Comparison of ENCODE assay signal across 13 cellular contexts in the genomic region with DNA sequence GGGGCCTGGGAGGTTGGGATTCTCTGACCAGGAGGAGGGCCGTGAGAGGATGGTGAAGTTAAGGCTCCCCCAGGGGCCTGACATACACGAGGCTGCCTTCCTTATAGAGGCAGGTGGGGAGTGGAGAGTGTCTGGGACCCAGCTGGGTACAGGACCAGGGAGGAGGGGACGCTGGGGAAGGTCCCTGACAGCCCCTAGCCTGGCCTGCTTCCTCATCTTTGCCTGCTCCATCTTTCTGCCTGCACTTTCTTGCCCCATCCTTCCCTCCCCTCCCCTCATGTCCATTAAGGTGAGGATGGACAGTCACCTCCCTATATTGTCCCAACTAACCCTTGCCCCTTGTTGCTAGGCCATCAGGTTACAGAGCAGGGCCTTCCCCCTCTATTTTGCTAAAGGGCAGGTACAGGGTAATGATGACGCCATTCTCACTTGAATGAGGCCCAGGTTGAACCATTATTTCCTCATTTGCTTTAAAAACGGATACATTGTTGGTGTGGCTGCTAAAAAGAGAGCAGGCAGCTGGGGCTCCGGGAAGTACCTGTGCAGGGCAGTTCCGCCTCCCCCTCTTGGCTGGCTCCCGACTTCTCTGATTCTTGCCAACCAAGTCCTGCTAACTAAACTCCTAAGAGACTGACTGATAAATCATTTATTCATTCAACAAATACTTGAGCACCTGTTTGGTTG. TPM values are rescaled to one million over a fixed set of nuclear protein-coding genes. Genes with fewer than 3 reads are reported as not detected.
DNase-seq lines count a peak whose midpoint lies in the region; ATAC-seq and TF ChIP-seq lines count a peak whose summit lies in the region.
"Had no signal": no experiment of that assay in that cellular context is flagged by ENCODE, and none has a peak within 500 bp of the region (broad histone marks: within the 10 kb centered on the region; RNA-seq: fewer than 3 reads in every experiment).

No MANE protein-coding gene starts in this region.

- H3K9me3 Mint-ChIP-seq in activated naive CD4-positive, alpha-beta T cell treated with anti-CD3 and anti-CD28 coated beads, Interleukin-2, amount 10 ng/mL, durations not matched to agents 7 days and 5 days: no peaks in the 10 kb centered on the region

- no peaks in the 10 kb centered on the region for H3K27me3 ChIP-seq in upper lobe of left lung

- WGBS in upper lobe of left lung, 2 donors: 50 to 62% methylated on average over 8 of the region's 8 CpGs
- WGBS in lower leg skin, 2 donors: 49 to 61% methylated on average over 8 of the region's 8 CpGs

- H3K4me1 ChIP-seq in upper lobe of left lung: peaks cover 34 to 67% (median 50%) of the 10 kb centered on the region in 4 donors

- TF ChIP-seq CTCF in epithelial cell of esophagus (IDR thresholded peaks at IDR 0.05; ENCODE audit: insufficient read depth, low read depth, low read length, missing control alignments): no peak
- no peak for TF ChIP-seq CTCF in upper lobe of left lung (IDR thresholded peaks at IDR 0.05)
- TF ChIP-seq CTCF in lower leg skin (IDR thresholded peaks at IDR 0.05): no peak

- H3K27me3 Mint-ChIP-seq in activated naive CD4-positive, alpha-beta T cell treated with anti-CD3 and anti-CD28 coated beads, Interleukin-2, amount 10 ng/mL, durations not matched to agents 7 days and 5 days: peaks cover 18% of the 10 kb centered on the region

- CTCF ChIA-PET in activated naive CD4-positive, alpha-beta T cell treated with anti-CD3 and anti-CD28 coated beads, Interleukin-2, amount 10 ng/mL, durations not matched to agents 7 days and 5 days (lab: Charles Lee): interaction anchor here (0.9 to 1.6 kb wide), 2 partner anchors 26 to 62 kb away, joined by 3 read pairs; no protein-coding TSS in a partner anchor

- TF ChIP-seq POLR2A in upper lobe of left lung (IDR thresholded peaks at IDR 0.05) (no peak), lower leg skin (IDR thresholded peaks at IDR 0.05) (no peak)

- intact Hi-C loops in lower leg skin (cut with DNase I; ENCODE audit: low total_unique reads): no loop called here

- no peak overlapping the region for H3K4me3 Mint-ChIP-seq in activated naive CD4-positive, alpha-beta T cell treated with anti-CD3 and anti-CD28 coated beads, Interleukin-2, amount 10 ng/mL, durations not matched to agents 7 days and 5 days

- peaks cover 4% of the 10 kb centered on the region for H3K36me3 Mint-ChIP-seq in activated naive CD4-positive, alpha-beta T cell treated with anti-CD3 and anti-CD28 coated beads, Interleukin-2, amount 10 ng/mL, durations not matched to agents 7 days and 5 days

- no peak overlapping the region for H3K4me3 ChIP-seq in epithelial cell of esophagus (ENCODE audit: low read length)
- no peak overlapping the region for H3K4me3 ChIP-seq in upper lobe of left lung
- no peak overlapping the region for H3K4me3 ChIP-seq in lower leg skin (ENCODE audit: low read depth, poor library complexity, severe bottlenecking)

- no peak for DNase-seq in activated naive CD4-positive, alpha-beta T cell treated with anti-CD3 and anti-CD28 coated beads, Interleukin-2, amount 10 ng/mL, durations not matched to agents 7 days and 5 days
- DNase-seq in activated naive CD4-positive, alpha-beta T cell treated with Interleukin-2 at 50 U/mL for 16 hours: no peak
- peak; percentile 33 for DNase-seq in epithelial cell of esophagus (ENCODE audit: low read depth)
- peak in 1 of 2 donors; percentile 83 for DNase-seq in upper lobe of left lung
- no peak for DNase-seq in lower leg skin (ENCODE audit: low spot score in 2 of 2)
- DNase-seq in NCI-H226: no peak
- DNase-seq: IMR-90, NCI-H446 treated with DMSO at 0.1 percent for 48 hours had no signal

- peak overlapping the region; percentile 62 for H3K27ac Mint-ChIP-seq in activated naive CD4-positive, alpha-beta T cell treated with anti-CD3 and anti-CD28 coated beads, Interleukin-2, amount 10 ng/mL, durations not matched to agents 7 days and 5 days

- ATAC-seq in HG03108 (IDR thresholded peaks at IDR 0.05; ENCODE audit: unreplicated experiment) (peak; percentile 44), upper lobe of left lung (ENCODE audit: low FRiP score in 2 of 2) (no peak), GM19395 (IDR thresholded peaks at IDR 0.05; ENCODE audit: unreplicated experiment) (no peak)

- H3K27ac ChIP-seq in upper lobe of left lung: peak overlapping the region in 3 of 4 donors; percentile 3 to 73 (median 53)

- no peak for TF ChIP-seq EP300 in upper lobe of left lung (IDR thresholded peaks at IDR 0.05)

- H3K4me1 Mint-ChIP-seq in activated naive CD4-positive, alpha-beta T cell treated with anti-CD3 and anti-CD28 coated beads, Interleukin-2, amount 10 ng/mL, durations not matched to agents 7 days and 5 days: peaks cover 26% of the 10 kb centered on the region

- H3K36me3 ChIP-seq in upper lobe of left lung: no peaks in the 10 kb centered on the region

- no peaks in the 10 kb centered on the region for H3K9me3 ChIP-seq in upper lobe of left lung

RNA-seq across cellular contexts. Expression of a gene that starts 1.3 kb away (rescaled TPM):
- total RNA-seq in upper lobe of left lung: 1 to 10 TPM in 1 of 6 donors, under 1 TPM in 2, not detected in 3; 0.46 to 1.1 (median 0.54) TPM
- 1 to 10 TPM in 1 of 4 donors, under 1 TPM in 3; 0.42 to 1.6 (median 0.62) TPM for total RNA-seq in lower leg skin
- total RNA-seq: glomerular endothelial cell, IMR-90, mononuclear cell, subcutaneous adipose tissue had no signal

RNA-seq across cellular contexts. Expression of a gene that starts 16.9 kb away (rescaled TPM):
- total RNA-seq in upper lobe of left lung: 10 to 100 TPM; 10.8 to 65.0 (median 33.8) TPM
- total RNA-seq in lower leg skin: 1 to 10 TPM; 1.5 to 2.7 (median 1.7) TPM
- total RNA-seq: IMR-90 had no signal

RNA-seq across cellular contexts. Expression of a gene that starts 18.9 kb away (rescaled TPM):
- total RNA-seq in upper lobe of left lung: 100 to 1,000 TPM in 5 of 6 donors, 10 to 100 TPM in 1; 51.4 to 216 (median 195) TPM
- 10 to 100 TPM; 31.6 to 44.8 (median 39.0) TPM for total RNA-seq in lower leg skin
- total RNA-seq: IMR-90 had no signal

RNA-seq across cellular contexts. Expression of a gene that starts 20.9 kb away (rescaled TPM):
- 100 to 1,000 TPM; 110 to 265 (median 179) TPM for total RNA-seq in upper lobe of left lung
- total RNA-seq in lower leg skin: 100 to 1,000 TPM in 3 of 4 donors, 10 to 100 TPM in 1; 97.9 to 169 (median 144) TPM

RNA-seq across cellular contexts. Expression of a gene that starts 39.4 kb away (rescaled TPM):
- total RNA-seq in upper lobe of left lung: 10 to 100 TPM in 3 of 6 donors, 1 to 10 TPM in 3; 2.8 to 16.0 (median 9.0) TPM
- 1 to 10 TPM; 1.7 to 4.1 (median 2.9) TPM for total RNA-seq in lower leg skin
